ENCODE assay signal across 8 cellular contexts in the genomic region with DNA sequence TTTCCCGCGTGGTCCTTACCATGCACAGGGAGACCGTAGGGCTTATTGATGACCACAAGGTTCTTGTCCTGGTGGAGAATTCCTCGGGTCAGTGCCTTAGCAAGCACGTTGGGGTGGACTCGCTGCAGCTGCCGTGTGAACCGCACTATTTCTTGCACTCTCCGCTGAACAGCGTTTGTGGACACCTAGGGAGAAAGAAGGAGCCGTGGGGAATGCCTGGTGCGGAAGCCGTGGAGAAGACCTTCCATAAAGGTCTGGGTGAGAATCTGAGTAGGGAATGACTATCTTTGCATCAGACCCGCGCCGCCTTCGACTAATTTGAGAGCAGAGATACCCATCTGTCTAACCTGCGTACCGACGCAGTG. TPM values are rescaled to one million over a fixed set of nuclear protein-coding genes. Genes with fewer than 3 reads are reported as not detected.
DNase-seq lines count a peak whose midpoint lies in the region; ATAC-seq, FAIRE-seq and TF ChIP-seq lines count a peak whose summit lies in the region.

No MANE protein-coding gene starts in this region.

- H3K9ac ChIP-seq in Loucy (ENCODE audit: low read depth, low read length, poor library complexity, severe bottlenecking): peak overlapping the region; percentile 82

- ATAC-seq in CD4-positive, CD25-positive, alpha-beta regulatory T cell (ENCODE audit: low read depth in 2 of 2): no peak

- H3K4me2 ChIP-seq in Loucy (ENCODE audit: low read depth, low read length, poor library complexity, severe bottlenecking): peak overlapping the region; percentile 98

- no peaks in the 10 kb centered on the region for H4K20me1 ChIP-seq in Loucy (ENCODE audit: insufficient read depth, low read length, poor library complexity, severe bottlenecking)

- H2AFZ ChIP-seq in Loucy (ENCODE audit: low read length): peak overlapping the region; percentile 82

- no peaks in the 10 kb centered on the region for H3K9me2 ChIP-seq in Loucy (replicated peaks; ENCODE audit: low read depth, low read length)

- H3K4me3 Mint-ChIP-seq in CD4-positive, CD25-positive, alpha-beta regulatory T cell: peak overlapping the region; percentile 98 to 100 (median 99)
- peak overlapping the region; percentile 96 to 97 (median 96) for H3K4me3 Mint-ChIP-seq in nephron

- TF ChIP-seq CTCF in Loucy (conservative IDR thresholded peaks at IDR 0.05; ENCODE audit: low read length): no peak
- no peak for TF ChIP-seq CTCF in nephron (IDR thresholded peaks at IDR 0.05; ENCODE audit: unreplicated experiment in 3 of 3)
- TF ChIP-seq CTCF in GM10248 (IDR thresholded peaks at IDR 0.05; ENCODE audit: control extremely low read depth, extremely low read depth, low read depth, missing control alignments): no peak

- no peak for DNase-seq in CD4-positive, CD25-positive, alpha-beta regulatory T cell
- DNase-seq in ecto neural progenitor cell (ENCODE audit: low spot score) (peak; percentile 52), NCI-H524 treated with DMSO at 0.1 percent for 48 hours (lab: John Stamatoyannopoulos, UW) (no peak), GM12891 (ENCODE audit: insufficient read length, low spot score) (no peak), GM10248 (ENCODE audit: extremely low spot score) (no peak)
- no peak for DNase-seq in stimulated activated CD4-positive, alpha-beta T cell treated with anti-CD3 and anti-CD28 coated beads, Interleukin-12 subunit alpha, Interleukin-12 subunit beta, amount 100 ng/mL, for 4 hours

- H3K9me3 Mint-ChIP-seq in CD4-positive, CD25-positive, alpha-beta regulatory T cell: no peaks in the 10 kb centered on the region
- no peaks in the 10 kb centered on the region for H3K9me3 Mint-ChIP-seq in nephron

- TF ChIP-seq POLR2A in GM12891 (IDR thresholded peaks at IDR 0.05; ENCODE audit: low read depth, low read length): no peak

- H3K4me3 ChIP-seq in CD4-positive, CD25-positive, alpha-beta regulatory T cell (ENCODE audit: low read depth, low read length): peak overlapping the region; percentile 92
- peak overlapping the region; percentile 90 for H3K4me3 ChIP-seq in Loucy (ENCODE audit: low read length, poor library complexity, severe bottlenecking)

- H3K36me3 ChIP-seq in CD4-positive, CD25-positive, alpha-beta regulatory T cell (ENCODE audit: control insufficient read depth, insufficient read depth, low read length): peaks cover 29% of the 10 kb centered on the region
- peaks cover 4% of the 10 kb centered on the region; the same call in 1 of the 2 replicates for H3K36me3 ChIP-seq in Loucy (ENCODE audit: insufficient read depth, low read length)

- H3K4me1 Mint-ChIP-seq in CD4-positive, CD25-positive, alpha-beta regulatory T cell: peaks cover 0 to 48% (median 35%) of the 10 kb centered on the region in 4 donors
- peaks cover 27% of the 10 kb centered on the region for H3K4me1 Mint-ChIP-seq in nephron

- peaks cover 32% of the 10 kb centered on the region for H3K36me3 Mint-ChIP-seq in CD4-positive, CD25-positive, alpha-beta regulatory T cell
- peaks cover 29% of the 10 kb centered on the region for H3K36me3 Mint-ChIP-seq in nephron (ENCODE audit: low read depth)

- H3K27me3 ChIP-seq in CD4-positive, CD25-positive, alpha-beta regulatory T cell (ENCODE audit: control insufficient read depth, insufficient read depth, low read length): no peaks in the 10 kb centered on the region
- no peaks in the 10 kb centered on the region for H3K27me3 ChIP-seq in Loucy (ENCODE audit: insufficient read depth, low read length, poor library complexity, severe bottlenecking)

- peaks cover 54% of the 10 kb centered on the region for H3K79me2 ChIP-seq in Loucy (ENCODE audit: insufficient read depth, low read length)

- H3K4me1 ChIP-seq in CD4-positive, CD25-positive, alpha-beta regulatory T cell (ENCODE audit: control insufficient read depth, insufficient read depth, low read length, poor library complexity, severe bottlenecking): peaks cover 18% of the 10 kb centered on the region
- peaks cover 38% of the 10 kb centered on the region for H3K4me1 ChIP-seq in Loucy (ENCODE audit: insufficient read depth, low read length, poor library complexity, severe bottlenecking)

- peak overlapping the region; percentile 80 for H3K27ac ChIP-seq in CD4-positive, CD25-positive, alpha-beta regulatory T cell (ENCODE audit: insufficient read depth, low read length, poor library complexity, severe bottlenecking)

- no peak for FAIRE-seq in GM12891 (lab: Jason Lieb, UNC)

- H3K27ac Mint-ChIP-seq in CD4-positive, CD25-positive, alpha-beta regulatory T cell: peak overlapping the region; percentile 83 to 99 (median 95)
- peak overlapping the region; percentile 84 to 94 (median 91) for H3K27ac Mint-ChIP-seq in nephron

- no peaks in the 10 kb centered on the region for H3F3A ChIP-seq in Loucy (ENCODE audit: low read depth)

- CTCF ChIA-PET in GM10248 (lab: Yijun Ruan, JAX): interaction anchor here (2.6 kb wide), 1 partner anchor 17 kb away, joined by 7 read pairs; no protein-coding TSS in a partner anchor

- peaks cover 6% of the 10 kb centered on the region for H3K27me3 Mint-ChIP-seq in CD4-positive, CD25-positive, alpha-beta regulatory T cell
- no peaks in the 10 kb centered on the region for H3K27me3 Mint-ChIP-seq in nephron (ENCODE audit: low read depth)

- POLR2A ChIA-PET in GM10248 (lab: Yijun Ruan, JAX): no interaction called here

- no peaks in the 10 kb centered on the region for H3K9me3 ChIP-seq in CD4-positive, CD25-positive, alpha-beta regulatory T cell (ENCODE audit: control insufficient read depth in 2 of 2, low read length in 2 of 2)
- no peaks in the 10 kb centered on the region for H3K9me3 ChIP-seq in Loucy (ENCODE audit: insufficient read depth, low read depth, low read length)

TF ChIP-seq in GM12891, 5 proteins besides CTCF, POLR2A, EP300 and RAD21:
- TF ChIP-seq POU2F2 (IDR thresholded peaks at IDR 0.05; ENCODE audit: low read depth, low read length) (no peak), PAX5 (IDR thresholded peaks at IDR 0.05; ENCODE audit: insufficient read depth, low read length, severe bottlenecking) (no peak), SPI1 (IDR thresholded peaks at IDR 0.05; ENCODE audit: low read depth, low read length) (no peak), TAF1 (IDR thresholded peaks at IDR 0.05; ENCODE audit: low read depth, low read length) (no peak), POLR2AphosphoS5 (IDR thresholded peaks at IDR 0.05; ENCODE audit: low read depth, low read length) (no peak)

RNA-seq across cellular contexts. Expression of gene RPUSD4, which starts 0.6 kb away (rescaled TPM):
- total RNA-seq in CD4-positive, CD25-positive, alpha-beta regulatory T cell: 34.8 TPM
- 10 to 100 TPM; 20.0 to 28.1 (median 24.7) TPM for polyA plus RNA-seq in CD4-positive, CD25-positive, alpha-beta regulatory T cell
- 26.5 TPM for polyA plus RNA-seq in GM12891 (2012; ENCODE audit: low read depth, missing spikeins)

RNA-seq across cellular contexts. Expression of gene FAM118B, which starts 0.7 kb away (rescaled TPM):
- total RNA-seq in CD4-positive, CD25-positive, alpha-beta regulatory T cell: 4.4 TPM
- 10 to 100 TPM; 11.0 to 17.0 (median 16.8) TPM for polyA plus RNA-seq in CD4-positive, CD25-positive, alpha-beta regulatory T cell
- 10.3 TPM for polyA plus RNA-seq in GM12891 (2012; ENCODE audit: low read depth, missing spikeins)

RNA-seq across cellular contexts. Expression of gene SRPRA, which starts 57.8 kb away (rescaled TPM):
- 182 TPM for total RNA-seq in CD4-positive, CD25-positive, alpha-beta regulatory T cell
- 100 to 1,000 TPM in 2 of 4 donors, 10 to 100 TPM in 2; 91.1 to 108 (median 97.2) TPM for polyA plus RNA-seq in CD4-positive, CD25-positive, alpha-beta regulatory T cell
- 76.3 TPM for polyA plus RNA-seq in GM12891 (2012; ENCODE audit: low read depth, missing spikeins)

RNA-seq across cellular contexts. Expression of gene FOXRED1, which starts 58.1 kb away (rescaled TPM):
- 33.3 TPM for total RNA-seq in CD4-positive, CD25-positive, alpha-beta regulatory T cell
- 10 to 100 TPM; 13.9 to 20.8 (median 18.7) TPM for polyA plus RNA-seq in CD4-positive, CD25-positive, alpha-beta regulatory T cell
- 23.0 TPM for polyA plus RNA-seq in GM12891 (2012; ENCODE audit: low read depth, missing spikeins)
